ENCODE assay signal across 22 cellular contexts in the genomic region with DNA sequence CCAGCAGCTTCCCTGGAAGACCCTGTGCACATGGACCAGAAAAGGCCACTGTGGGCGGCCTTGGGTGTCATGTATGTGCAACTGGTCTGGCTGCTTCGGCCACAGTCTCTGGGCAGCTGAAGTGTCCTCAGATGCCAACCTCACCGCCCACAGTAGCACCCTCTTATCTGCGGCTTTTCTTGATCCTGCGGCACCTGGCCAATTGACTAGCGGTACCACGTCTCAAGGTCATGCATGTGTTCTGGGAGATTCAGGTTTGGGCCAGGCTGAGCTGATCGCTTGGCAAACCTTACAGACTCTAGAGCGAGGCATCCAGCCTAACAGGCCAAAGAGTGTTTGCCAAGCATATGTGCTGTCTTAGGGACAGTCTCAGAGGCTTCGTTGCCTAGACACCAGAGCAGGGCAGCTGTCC.
A peak's percentile ranks its signal among the peaks of the same experiment; 100 is the strongest.
DNase-seq lines count a peak whose midpoint lies in the region; ATAC-seq, FAIRE-seq and TF ChIP-seq lines count a peak whose summit lies in the region.
"Had no signal": no experiment of that assay in that cellular context is flagged by ENCODE, and none has a peak within 500 bp of the region (broad histone marks: within the 10 kb centered on the region; RNA-seq: fewer than 3 reads in every experiment).

No MANE protein-coding gene starts in this region.

- WGBS in right lobe of liver (ENCODE audit: insufficient coverage, low coverage, low lambda C conversion rate, missing lambda C conversion rate) = no CpG with 5 or more reads among the region's 10 CpGs

- FAIRE-seq in H54 (lab: Jason Lieb, UNC) = no peak
- FAIRE-seq: endothelial cell of umbilical vein, H1 had no signal

- H3K9me3 ChIP-seq in HAP-1 (no peaks in the 10 kb centered on the region), right lobe of liver (no peaks in the 10 kb centered on the region)
- H3K9me3 ChIP-seq: BLaER1 had no signal

- TF ChIP-seq CTCF in AG10803 (conservative IDR thresholded peaks at IDR 0.05; ENCODE audit: low read length) = no peak
- TF ChIP-seq CTCF in right lobe of liver (IDR thresholded peaks at IDR 0.05) = no peak

- H3K27me3 ChIP-seq in HAP-1 (ENCODE audit: low read depth) = no peaks in the 10 kb centered on the region; the same call in 1 of the 2 replicates
- no peaks in the 10 kb centered on the region for H3K27me3 ChIP-seq in right lobe of liver
- H3K27me3 ChIP-seq: BLaER1, cardiac muscle cell had no signal

- in situ Hi-C loops in HAP-1 (cut with MboI; ENCODE audit: low sequenced_read_pairs) = no loop called here

- peak; percentile 21 for DNase-seq in AG10803 (ENCODE audit: low read depth)
- DNase-seq in cerebellar cortex (ENCODE audit: low spot score) = peak; percentile 94
- DNase-seq in left ventricle myocardium superior = peak; percentile 86
- peak; percentile 72 for DNase-seq in posterior vena cava (ENCODE audit: low spot score)
- DNase-seq in HAP-1 (ENCODE audit: low spot score in 2 of 2) = no peak
- DNase-seq in DMS153 treated with DMSO at 0.1 percent for 48 hours (lab: John Stamatoyannopoulos, UW; ENCODE audit: unreplicated experiment) = no peak
- DNase-seq in right lobe of liver = no peak
- DNase-seq in H54 (ENCODE audit: insufficient read length, low spot score) = no peak
- DNase-seq: activated CD4-positive, alpha-beta T cell treated with anti-CD3 and anti-CD28 coated beads, Interleukin-2, amount 10 ng/mL, durations not matched to agents 7 days and 5 days; activated CD8-positive, alpha-beta memory T cell treated with anti-CD3 and anti-CD28 coated beads, Interleukin-2, amount 50 U/mL, for 4 hours; activated naive CD4-positive, alpha-beta T cell treated with anti-CD3 and anti-CD28 coated beads, Interleukin-2, amount 50 U/mL, for 16 hours; amygdala; DMS79 treated with DMSO at 0.1 percent for 48 hours; Karpas-422; mesendoderm; naive B cell; NCI-H1694; NCI-H69 had no signal

- H3K36me3 ChIP-seq in HAP-1 (replicated peaks) (no peaks in the 10 kb centered on the region), right lobe of liver (no peaks in the 10 kb centered on the region)
- H3K36me3 ChIP-seq: BLaER1 had no signal

- H3K4me3 ChIP-seq in AG10803 (ENCODE audit: low read length) = no peak overlapping the region
- H3K4me3 ChIP-seq in HAP-1 = no peak overlapping the region
- H3K4me3 ChIP-seq in right lobe of liver = no peak overlapping the region
- H3K4me3 ChIP-seq: BLaER1, cardiac muscle cell had no signal

- ATAC-seq in left ventricle myocardium superior = peak; percentile 75
- ATAC-seq in right lobe of liver = no peak

- TF ChIP-seq POLR2A in right lobe of liver (IDR thresholded peaks at IDR 0.05) = no peak
- TF ChIP-seq POLR2A in H54 (IDR thresholded peaks at IDR 0.05; ENCODE audit: low read depth, low read length) = no peak

- H3K27ac ChIP-seq in right lobe of liver = no peak overlapping the region
- H3K27ac ChIP-seq: BLaER1, cardiac muscle cell had no signal

- no peaks in the 10 kb centered on the region for H3K4me1 ChIP-seq in HAP-1
- H3K4me1 ChIP-seq in right lobe of liver = no peaks in the 10 kb centered on the region

- intact Hi-C loops in left ventricle myocardium superior (cut with micrococcal nuclease) (no loop called here), posterior vena cava (cut with DNase I) (no loop called here), right lobe of liver (cut with DNase I) (no loop called here)

Comparison
In these comparisons a context has a peak if more than half of its experiments do, and no peak if none do; other contexts are left out.
1. DNase-seq: peak in AG10803 (single experiment), cerebellar cortex (single experiment), left ventricle myocardium superior (single experiment) and posterior vena cava (single experiment); none in HAP-1 (0 of 2), DMS153 treated with DMSO at 0.1 percent for 48 hours (single experiment), right lobe of liver (0 of 3) and H54 (single experiment).